Comparison of ENCODE assay signal across 26 cellular contexts in the genomic region with DNA sequence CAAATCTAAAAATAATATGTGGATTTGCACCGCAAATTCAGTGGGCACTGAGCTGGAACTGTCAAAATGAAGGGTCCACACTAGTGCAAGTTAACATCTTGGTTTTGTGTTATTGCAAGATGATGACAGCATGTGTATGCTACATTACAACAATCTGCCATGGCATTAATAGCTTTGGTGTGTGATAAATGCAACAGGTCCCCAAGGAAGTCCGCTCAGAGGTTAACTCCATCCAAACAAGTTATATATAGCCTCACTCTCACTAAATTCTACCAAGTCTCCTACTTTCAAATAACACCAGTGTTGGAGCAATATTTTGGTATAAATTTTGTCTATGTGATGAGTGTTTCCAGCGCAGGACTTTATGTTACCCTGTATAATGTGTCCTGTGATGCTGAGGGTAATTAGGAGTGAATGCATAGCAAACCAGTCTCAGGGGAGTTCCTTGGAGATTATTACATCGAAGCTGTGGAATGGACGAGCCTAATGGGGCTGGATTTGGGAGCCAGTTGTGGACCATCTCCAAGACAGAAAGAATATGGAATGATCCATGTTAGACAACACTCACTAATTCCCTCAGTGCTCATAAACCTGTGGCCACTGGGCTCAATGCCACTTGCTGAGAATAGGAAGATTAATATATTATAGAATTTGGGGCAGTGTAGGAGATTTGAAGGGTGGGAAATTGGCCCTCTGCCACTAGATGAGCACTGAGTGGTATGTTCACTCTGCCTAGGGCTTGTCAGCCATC.
"Had no signal": no experiment of that assay in that cellular context is flagged by ENCODE, and none has a peak within 500 bp of the region (broad histone marks: within the 10 kb centered on the region; RNA-seq: fewer than 3 reads in every experiment).

No MANE protein-coding gene starts in this region.

- H3K36me3 ChIP-seq: esophagus squamous epithelium, gastroesophageal sphincter, left ventricle myocardium inferior, neutrophil, right lobe of liver, spleen, tibial artery, upper lobe of right lung had no signal

- DNase-seq: effector memory CD8-positive, alpha-beta T cell; esophagus squamous epithelium; foreskin fibroblast; glutamatergic neuron; kidney; left cardiac atrium; left ventricle myocardium inferior; mesenchymal stem cell; midbrain; naive B cell; psoas muscle; retina; right lobe of liver; spleen; stimulated activated CD4-positive, alpha-beta T cell treated with anti-CD3 and anti-CD28 coated beads, Interleukin-15, amount 100 ng/mL, for 24 hours; stimulated activated CD4-positive, alpha-beta T cell treated with anti-CD3 and anti-CD28 coated beads, Interleukin-1b, Interleukin-23, amount 100 ng/mL, for 48 hours; stimulated activated CD4-positive, alpha-beta T cell treated with anti-CD3 and anti-CD28 coated beads, Interleukin-4, amount 100 ng/mL, for 24 hours; tibial artery; upper lobe of right lung had no signal

- H3K4me3 Mint-ChIP-seq: dendritic cell treated with granulocyte-macrophage colony-stimulating factor and Interleukin-4, amounts not matched to agents 40 ng/mL and 50 ng/mL, for 4 days; effector memory CD8-positive, alpha-beta T cell; naive B cell; stimulated activated memory B cell treated with anti-CD40 and anti-IgM and Interleukin-4, amounts not matched to agents 10 μg/mL and 1 μg/mL and 100 μg/mL, for 72 hours; stimulated activated naive CD8-positive, alpha-beta T cell treated with anti-CD3 and anti-CD28 coated beads, Interleukin-15, Interleukin-2, amounts not matched to agents 100 ng/mL and 50 ng/mL, for 24 hours had no signal

- H3K4me1 Mint-ChIP-seq: naive B cell; stimulated activated memory B cell treated with anti-CD40 and anti-IgM and Interleukin-4, amounts not matched to agents 10 μg/mL and 1 μg/mL and 100 μg/mL, for 72 hours had no signal

- H3K27me3 Mint-ChIP-seq: stimulated activated memory B cell treated with anti-CD40 and anti-IgM and Interleukin-4, amounts not matched to agents 10 μg/mL and 1 μg/mL and 100 μg/mL, for 72 hours; stimulated activated naive CD8-positive, alpha-beta T cell treated with anti-CD3 and anti-CD28 coated beads, Interleukin-15, Interleukin-2, amounts not matched to agents 100 ng/mL and 50 ng/mL, for 24 hours had no signal

- H3K9me3 Mint-ChIP-seq: dendritic cell treated with granulocyte-macrophage colony-stimulating factor and Interleukin-4, amounts not matched to agents 40 ng/mL and 50 ng/mL, for 4 days; effector memory CD8-positive, alpha-beta T cell; stimulated activated naive CD8-positive, alpha-beta T cell treated with anti-CD3 and anti-CD28 coated beads, Interleukin-15, Interleukin-2, amounts not matched to agents 100 ng/mL and 50 ng/mL, for 24 hours had no signal

- H3K27ac Mint-ChIP-seq: dendritic cell treated with granulocyte-macrophage colony-stimulating factor and Interleukin-4, amounts not matched to agents 40 ng/mL and 50 ng/mL, for 4 days; effector memory CD8-positive, alpha-beta T cell; stimulated activated memory B cell treated with anti-CD40 and anti-IgM and Interleukin-4, amounts not matched to agents 10 μg/mL and 1 μg/mL and 100 μg/mL, for 72 hours; stimulated activated naive CD8-positive, alpha-beta T cell treated with anti-CD3 and anti-CD28 coated beads, Interleukin-15, Interleukin-2, amounts not matched to agents 100 ng/mL and 50 ng/mL, for 24 hours had no signal

- FAIRE-seq: kidney had no signal

- H3K27ac ChIP-seq: epithelial cell of prostate, esophagus squamous epithelium, gastroesophageal sphincter, left ventricle myocardium inferior, neutrophil, psoas muscle, right lobe of liver, spleen, tibial artery, upper lobe of right lung had no signal

- H3K9me3 ChIP-seq: esophagus squamous epithelium, gastroesophageal sphincter, left ventricle myocardium inferior, neutrophil, psoas muscle, right lobe of liver, spleen, tibial artery, upper lobe of right lung had no signal

- H3K4me3 ChIP-seq: esophagus squamous epithelium, gastroesophageal sphincter, left ventricle myocardium inferior, lung, psoas muscle, right lobe of liver, spleen, tibial artery, upper lobe of right lung had no signal

- H3K4me1 ChIP-seq: esophagus squamous epithelium, left ventricle myocardium inferior, psoas muscle, right lobe of liver, spleen, upper lobe of right lung had no signal

- H3K36me3 Mint-ChIP-seq: naive B cell; stimulated activated memory B cell treated with anti-CD40 and anti-IgM and Interleukin-4, amounts not matched to agents 10 μg/mL and 1 μg/mL and 100 μg/mL, for 72 hours had no signal

- H3K27me3 ChIP-seq: esophagus squamous epithelium, gastroesophageal sphincter, neutrophil, right lobe of liver, spleen, tibial artery, upper lobe of right lung had no signal
